Comparison of ENCODE assay signal across 1 cellular context in genomic region chr7:143504215-143504936, GRCh38.
A peak's percentile ranks its signal among the peaks of the same experiment; 100 is the strongest.
TF ChIP-seq lines count a peak whose summit lies in the region.

No MANE protein-coding gene starts in this region.

TF ChIP-seq in K562, 482 proteins besides CTCF, POLR2A, EP300 and RAD21 (continued from another document and continues in another):
- TF ChIP-seq NR0B1 (IDR thresholded peaks at IDR 0.05; ENCODE audit: partially characterized antibody) (no peak), U2AF2 (optimal IDR thresholded peaks at IDR 0.05; ENCODE audit: low read depth, low read length) (no peak), ZNF232 (CRISPR knock-in tag; IDR thresholded peaks at IDR 0.05) (no peak), FOS (IDR thresholded peaks at IDR 0.05; ENCODE audit: extremely low read depth, insufficient read length) (peak; percentile 28), ZFP36 (IDR thresholded peaks at IDR 0.05; ENCODE audit: low read depth, low read length, partially characterized antibody) (peak; percentile 6), MYC (IDR thresholded peaks at IDR 0.05; ENCODE audit: low read depth, low read length) (peak; percentile 43; the same call in 1 of the 2 replicates), MYC (CRISPR knock-in tag; IDR thresholded peaks at IDR 0.05; ENCODE audit: borderline replicate concordance, low read depth) (no peak), ARID3A (IDR thresholded peaks at IDR 0.05; ENCODE audit: borderline replicate concordance, low read depth, low read length) (peak; percentile 99), HDAC1 (IDR thresholded peaks at IDR 0.05) (peak in 1 of 2 experiments; percentile 95; a peak in 3 of 4 replicates), ZBTB7A (IDR thresholded peaks at IDR 0.05; ENCODE audit: borderline replicate concordance, control insufficient read depth, low read depth, low read length) (no peak), SRSF9 (IDR thresholded peaks at IDR 0.05; ENCODE audit: borderline replicate concordance, low read depth, low read length) (no peak), TFAM (CRISPR knock-in tag; conservative IDR thresholded peaks at IDR 0.05) (no peak), POLR2B (IDR thresholded peaks at IDR 0.05; ENCODE audit: low read depth, partially characterized antibody) (no peak), FOXM1 (IDR thresholded peaks at IDR 0.05; ENCODE audit: low read depth) (peak; percentile 94), FOXM1 (CRISPR knock-in tag; IDR thresholded peaks at IDR 0.05; ENCODE audit: low read depth) (no peak), BDP1 (IDR thresholded peaks at IDR 0.05; ENCODE audit: insufficient read depth, insufficient read length) (no peak), ILF3 (IDR thresholded peaks at IDR 0.05; ENCODE audit: borderline replicate concordance) (no peak), ZSCAN29 (IDR thresholded peaks at IDR 0.05) (no peak), ILK (tag; IDR thresholded peaks at IDR 0.05; ENCODE audit: borderline replicate concordance, low read depth) (no peak), ZZZ3 (IDR thresholded peaks at IDR 0.05) (no peak), KDM4B (IDR thresholded peaks at IDR 0.05; ENCODE audit: borderline replicate concordance in 2 of 2, low read depth in 1 of 2) (no peak), ZC3H11A (IDR thresholded peaks at IDR 0.05; ENCODE audit: low read depth, low read length) (no peak), ZBTB9 (CRISPR knock-in tag; IDR thresholded peaks at IDR 0.05) (no peak), ZNF518B (CRISPR knock-in tag; IDR thresholded peaks at IDR 0.05) (no peak), SIX5 (IDR thresholded peaks at IDR 0.05; ENCODE audit: borderline replicate concordance in 1 of 2, insufficient read depth in 1 of 2, low read depth in 1 of 2, low read length in 2 of 2) (no peak), UBTF (IDR thresholded peaks at IDR 0.05; ENCODE audit: borderline replicate concordance in 1 of 2, low read depth in 2 of 2, low read length in 2 of 2) (peak in 1 of 2 experiments; percentile 78; a peak in 2 of 4 replicates), ZNF57 (CRISPR knock-in tag; IDR thresholded peaks at IDR 0.05) (no peak), HBP1 (CRISPR knock-in tag; IDR thresholded peaks at IDR 0.05) (no peak), ZNF583 (CRISPR knock-in tag; IDR thresholded peaks at IDR 0.05) (no peak), CREBBP (IDR thresholded peaks at IDR 0.05; ENCODE audit: low read depth, low read length) (no peak), SNIP1 (IDR thresholded peaks at IDR 0.05; ENCODE audit: low read depth) (no peak), ZNF592 (IDR thresholded peaks at IDR 0.05) (no peak), CREB1 (IDR thresholded peaks at IDR 0.05) (peak; percentile 77; the same call in 1 of the 2 replicates), CREB1 (CRISPR knock-in tag; IDR thresholded peaks at IDR 0.05) (no peak), SAFB2 (IDR thresholded peaks at IDR 0.05; ENCODE audit: borderline replicate concordance, low read depth, low read length, severe bottlenecking) (no peak), BRCA1 (IDR thresholded peaks at IDR 0.05) (no peak), BRCA1 (CRISPR knock-in tag; IDR thresholded peaks at IDR 0.05) (no peak), ZNF384 (IDR thresholded peaks at IDR 0.05; ENCODE audit: low read depth, low read length) (no peak), ZFP91 (CRISPR knock-in tag; IDR thresholded peaks at IDR 0.05) (no peak), FUS (optimal IDR thresholded peaks at IDR 0.05; ENCODE audit: low read depth, low read length) (no peak), MXD1 (CRISPR knock-in tag; IDR thresholded peaks at IDR 0.05; ENCODE audit: borderline replicate concordance, poor library complexity, severe bottlenecking) (no peak), RBM39 (optimal IDR thresholded peaks at IDR 0.05; ENCODE audit: low read depth, low read length) (no peak), ZNF217 (CRISPR knock-in tag; IDR thresholded peaks at IDR 0.05) (no peak), FOXJ3 (CRISPR knock-in tag; IDR thresholded peaks at IDR 0.05) (no peak), ATF7 (IDR thresholded peaks at IDR 0.05) (peak; percentile 81)
